8 cellular contexts compared by ENCODE assay signal in genomic region chr2:25341031-25341727, GRCh38. TPM values are rescaled to one million over a fixed set of nuclear protein-coding genes. Genes with fewer than 3 reads are reported as not detected.
DNase-seq lines count a peak whose midpoint lies in the region; ATAC-seq, FAIRE-seq and TF ChIP-seq lines count a peak whose summit lies in the region.

No MANE protein-coding gene starts in this region.

- H3K9ac ChIP-seq in keratinocyte (ENCODE audit: control insufficient read depth, extremely low read depth, insufficient read depth, low read length), result no peak overlapping the region

- no peak for FAIRE-seq in keratinocyte (lab: Jason Lieb, UNC)

- TF ChIP-seq CTCF in Calu3 (IDR thresholded peaks at IDR 0.05; ENCODE audit: unreplicated experiment) (no peak), keratinocyte (optimal IDR thresholded peaks at IDR 0.05 in 1 of 3, IDR thresholded peaks at IDR 0.05 in 1 of 3, conservative IDR thresholded peaks at IDR 0.05 in 1 of 3; ENCODE audit: extremely low read depth in 1 of 3, insufficient read depth in 2 of 3, low read length in 3 of 3) (no peak), upper lobe of left lung (IDR thresholded peaks at IDR 0.05) (no peak)

- no peaks in the 10 kb centered on the region for H3K27me3 Mint-ChIP-seq in Calu3 (ENCODE audit: unreplicated experiment)

- H3K27ac Mint-ChIP-seq in Calu3 (ENCODE audit: unreplicated experiment), result no peak overlapping the region

- H4K20me1 ChIP-seq in keratinocyte (ENCODE audit: control insufficient read depth, extremely low read depth, insufficient read depth, low read length), result peaks cover 3% of the 10 kb centered on the region

- H3K4me3 Mint-ChIP-seq in Calu3 (ENCODE audit: low read depth, unreplicated experiment), result peak overlapping the region; percentile 86

- no peaks in the 10 kb centered on the region for H3K9me3 Mint-ChIP-seq in Calu3 (ENCODE audit: low read depth, unreplicated experiment)

- H3K9me3 ChIP-seq in keratinocyte (ENCODE audit: control insufficient read depth, low read depth, low read length) (no peaks in the 10 kb centered on the region), upper lobe of left lung (no peaks in the 10 kb centered on the region)

- peaks cover 20% of the 10 kb centered on the region for H3K36me3 Mint-ChIP-seq in Calu3 (ENCODE audit: insufficient read depth, unreplicated experiment)

- WGBS in upper lobe of left lung, 2 donors, result no CpG with 5 or more reads among the region's 103 CpGs

- no peak for TF ChIP-seq POLR2A in upper lobe of left lung (IDR thresholded peaks at IDR 0.05)

- no peaks in the 10 kb centered on the region for H3K4me1 Mint-ChIP-seq in Calu3 (ENCODE audit: low read depth, unreplicated experiment)

- dilution Hi-C loops in keratinocyte (cut with MboI; ENCODE audit: extremely low pct_ligation_motif_present, low sequenced_read_pairs), result no loop called here

- H3K4me2 ChIP-seq in keratinocyte (ENCODE audit: control insufficient read depth, extremely low read depth, insufficient read depth, low read depth, low read length), result no peak overlapping the region

- no peaks in the 10 kb centered on the region for H3K27me3 ChIP-seq in keratinocyte (ENCODE audit: control insufficient read depth, extremely low read depth, insufficient read depth, low read length)
- H3K27me3 ChIP-seq in upper lobe of left lung, result no peaks in the 10 kb centered on the region

- no peaks in the 10 kb centered on the region for H3K79me2 ChIP-seq in keratinocyte (ENCODE audit: control insufficient read depth, insufficient read depth, low read length)

- intact Hi-C loops in Calu3 (cut with micrococcal nuclease; ENCODE audit: unreplicated experiment), result no loop called here

- H3K4me3 ChIP-seq in keratinocyte (ENCODE audit: control insufficient read depth in 2 of 3, extremely low read depth in 1 of 3, insufficient read depth in 2 of 3, low read depth in 1 of 3, low read length in 3 of 3) (peak overlapping the region in 2 of 3 experiments; percentile 38 to 53), upper lobe of left lung (peak overlapping the region; percentile 46 to 95 (median 88))

- H3K36me3 ChIP-seq in keratinocyte (ENCODE audit: control insufficient read depth in 2 of 2, extremely low read depth in 1 of 2, insufficient read depth in 2 of 2, low read length in 2 of 2) (peaks cover 0 to 2% of the 10 kb centered on the region in 2 experiments), upper lobe of left lung (no peaks in the 10 kb centered on the region)

- H3K4me1 ChIP-seq in keratinocyte (ENCODE audit: control insufficient read depth, extremely low read depth, insufficient read depth, low read length), result no peaks in the 10 kb centered on the region
- H3K4me1 ChIP-seq in upper lobe of left lung, result peaks cover 17 to 48% (median 23%) of the 10 kb centered on the region in 4 donors

- H2AFZ ChIP-seq in keratinocyte (ENCODE audit: control insufficient read depth, low read length), result no peak overlapping the region

- CTCF ChIA-PET in Calu3 (lab: Charles Lee), result no interaction called here

- no peak for DNase-seq in Calu3
- DNase-seq in activated naive CD4-positive, alpha-beta T cell treated with anti-CD3 and anti-CD28 coated beads, Interleukin-2, amount 50 U/mL, for 16 hours, result peak; percentile 44
- no peak for DNase-seq in keratinocyte (ENCODE audit: low read depth, low spot score)
- peak in 1 of 2 donors; percentile 90 for DNase-seq in upper lobe of left lung
- no peak for DNase-seq in HPDE6-E6E7 (ENCODE audit: extremely low spot score)
- no peak for DNase-seq in SW 1271 (lab: John Stamatoyannopoulos, UW)

- no peaks in the 10 kb centered on the region for H3K9me1 ChIP-seq in keratinocyte (ENCODE audit: control insufficient read depth, extremely low read depth, insufficient read depth, low read length)

- TF ChIP-seq EP300 in upper lobe of left lung (IDR thresholded peaks at IDR 0.05), result no peak

- peak; percentile 14 for ATAC-seq in GM19043 (IDR thresholded peaks at IDR 0.05; ENCODE audit: low read depth, unreplicated experiment)
- peak; percentile 31 for ATAC-seq in HG03432 (IDR thresholded peaks at IDR 0.05; ENCODE audit: unreplicated experiment)
- ATAC-seq in upper lobe of left lung (ENCODE audit: low FRiP score in 2 of 2), result no peak

- BruUV-seq in Calu3 (replicated peaks; lab: Mats Ljungman, UMichigan), result no TSS peak

- no peak overlapping the region for H3K27ac ChIP-seq in keratinocyte (ENCODE audit: control insufficient read depth, insufficient read depth, low read length)
- H3K27ac ChIP-seq in upper lobe of left lung, result peak overlapping the region in 3 of 4 donors; percentile 65 to 91 (median 65)

RNA-seq across cellular contexts. Expression of gene DNMT3A, which starts 0.5 kb away (rescaled TPM):
- 32.8 and 35.7 TPM in 2 replicates for total RNA-seq in Calu3 (2022)
- 1.5 to 2.2 TPM (median 2.1 TPM) in 3 replicates for polyA plus RNA-seq in keratinocyte
- polyA plus RNA-seq in keratinocyte (2011; ENCODE audit: low read depth), result 2.2 TPM
- polyA plus RNA-seq in keratinocyte (2011; cell fraction: cytosol; rRNA removed), result 0.88 and 1.7 TPM in 2 replicates
- polyA plus RNA-seq in keratinocyte (2011; cell fraction: nucleus; rRNA removed), result 5.8 and 6.7 TPM in 2 replicates
- 2.5 and 4.6 TPM in 2 replicates for polyA plus RNA-seq in keratinocyte (2012; ENCODE audit: low replicate concordance)
- 4.8 to 16.5 TPM (median 10.5 TPM) in 3 replicates for polyA minus RNA-seq in keratinocyte
- 5.6 TPM for polyA minus RNA-seq in keratinocyte (2011; cell fraction: cytosol; rRNA and poly(A)+ RNA removed)
- 7.4 and 10.2 TPM in 2 replicates for polyA minus RNA-seq in keratinocyte (2011; cell fraction: nucleus; rRNA and poly(A)+ RNA removed)
- total RNA-seq in upper lobe of left lung, result 10 to 100 TPM in 5 of 6 donors, 1 to 10 TPM in 1; 7.8 to 49.2 (median 30.4) TPM

Comparison
In these comparisons a context has a peak if more than half of its experiments do, and no peak if none do; other contexts are left out.
1. ATAC-seq: peak in GM19043 (single experiment) and HG03432 (single experiment); none in upper lobe of left lung (0 of 2).